ENCODE assay signal across 36 cellular contexts in genomic region chr13:110770678-110771077, GRCh38.
"Had no signal": no experiment of that assay in that cellular context is flagged by ENCODE, and none has a peak within 500 bp of the region (broad histone marks: within the 10 kb centered on the region; RNA-seq: fewer than 3 reads in every experiment).

No MANE protein-coding gene starts in this region.

- H3K4me3 Mint-ChIP-seq: activated B cell treated with CpG ODN at 0.5 μM for 24 hours; activated CD4-positive, alpha-beta memory T cell treated with anti-CD3 and anti-CD28 coated beads, Interleukin-2, amount 10 ng/mL, durations not matched to agents 7 days and 5 days; activated CD8-positive, alpha-beta memory T cell treated with anti-CD3 and anti-CD28 coated beads, Interleukin-2, amount 10 ng/mL, durations not matched to agents 7 days and 5 days; activated naive CD8-positive, alpha-beta T cell treated with anti-CD3 and anti-CD28 coated beads for 36 hours; T-helper 1 cell treated with Interleukin-12 subunit alpha and Interleukin-12 subunit beta and Interleukin-4 antibody, amounts not matched to agents 30 μg/mL and 1 μg/mL, for 36 hours; T-helper 2 cell treated with Interferon-gamma antibody and Interleukin-4, amounts not matched to agents 5 μg/mL and 100 μg/mL, for 36 hours had no signal

- H3K36me3 ChIP-seq: brain microvascular endothelial cell, cardiac muscle cell, Peyer's patch, SJSA1 had no signal

- H3K27ac ChIP-seq: brain microvascular endothelial cell, cardiac muscle cell, Peyer's patch, SJSA1 had no signal

- DNase-seq: activated B cell treated with CpG ODN at 0.5 μM for 24 hours; activated CD4-positive, alpha-beta memory T cell treated with anti-CD3 and anti-CD28 coated beads, Interleukin-2, amount 10 ng/mL, durations not matched to agents 7 days and 5 days; activated CD4-positive, alpha-beta T cell treated with anti-CD3 and anti-CD28 coated beads for 4 hours; activated CD4-positive, alpha-beta T cell treated with anti-CD3 and anti-CD28 coated beads, Interleukin-2, amount 50 U/mL, for 1 hour; activated CD4-positive, CD25-positive, alpha-beta regulatory T cell treated with anti-CD3 and anti-CD28 coated beads, Interleukin-2, amount 50 U/mL, for 72 hours; activated CD8-positive, alpha-beta memory T cell treated with anti-CD3 and anti-CD28 coated beads for 24 hours; activated CD8-positive, alpha-beta memory T cell treated with anti-CD3 and anti-CD28 coated beads, Interleukin-2, amount 10 ng/mL, durations not matched to agents 7 days and 5 days; activated CD8-positive, alpha-beta memory T cell treated with anti-CD3 and anti-CD28 coated beads, Interleukin-2, amount 50 U/mL, for 48 hours; activated effector memory CD4-positive, alpha-beta T cell treated with anti-CD3 and anti-CD28 coated beads, Interleukin-2, amount 50 U/mL, for 16 hours; activated naive CD4-positive, alpha-beta T cell; activated naive CD4-positive, alpha-beta T cell treated with anti-CD3 and anti-CD28 coated beads, Interleukin-2, amount 50 U/mL, for 16 hours; activated T-cell treated with anti-CD3 and anti-CD28 coated beads, Interleukin-2, amount 50 U/mL, for 48 hours; amniotic stem cell; aorta; NCI-H1092 treated with DMSO at 0.1 percent for 48 hours; NCI-H1417; NCI-H146; NCI-H187; NCI-H2029 treated with DMSO at 0.1 percent for 48 hours; NCI-H2107; NCI-H2171; NCI-H510A; NCI-H526; NCI-H748 treated with DMSO at 0.1 percent for 48 hours; NK-92 treated with Interleukin-12 subunit alpha and Interleukin-12 subunit beta, amount 100 ng/mL, for 24 hours; PC-3; Peyer's patch; SHP77 treated with DMSO at 0.1 percent for 48 hours; SK-N-SH had no signal

- H3K27me3 ChIP-seq: brain microvascular endothelial cell, cardiac muscle cell, Peyer's patch had no signal

- H3K9me3 ChIP-seq: Peyer's patch, SK-N-SH had no signal

- H3K27ac Mint-ChIP-seq: activated B cell treated with CpG ODN at 0.5 μM for 24 hours; activated CD4-positive, alpha-beta memory T cell treated with anti-CD3 and anti-CD28 coated beads, Interleukin-2, amount 10 ng/mL, durations not matched to agents 7 days and 5 days; activated CD8-positive, alpha-beta memory T cell treated with anti-CD3 and anti-CD28 coated beads, Interleukin-2, amount 10 ng/mL, durations not matched to agents 7 days and 5 days; activated naive CD8-positive, alpha-beta T cell treated with anti-CD3 and anti-CD28 coated beads for 36 hours; T-helper 1 cell treated with Interleukin-12 subunit alpha and Interleukin-12 subunit beta and Interleukin-4 antibody, amounts not matched to agents 30 μg/mL and 1 μg/mL, for 36 hours; T-helper 2 cell treated with Interferon-gamma antibody and Interleukin-4, amounts not matched to agents 5 μg/mL and 100 μg/mL, for 36 hours had no signal

- ATAC-seq: activated CD8-positive, alpha-beta memory T cell treated with anti-CD3 and anti-CD28 coated beads, Interleukin-2, amount 10 ng/mL, durations not matched to agents 7 days and 5 days; PC-3 had no signal

- FAIRE-seq: TTC549 had no signal

- H3K4me3 ChIP-seq: cardiac muscle cell, Peyer's patch, SJSA1 had no signal

- H3K4me1 ChIP-seq: Peyer's patch, SJSA1 had no signal

- H3K36me3 Mint-ChIP-seq: activated CD8-positive, alpha-beta memory T cell treated with anti-CD3 and anti-CD28 coated beads, Interleukin-2, amount 10 ng/mL, durations not matched to agents 7 days and 5 days; activated naive CD8-positive, alpha-beta T cell treated with anti-CD3 and anti-CD28 coated beads for 36 hours had no signal

- H3K9ac ChIP-seq: SK-N-SH had no signal

- H3K9me2 ChIP-seq: SK-N-SH had no signal

- H3K9me3 Mint-ChIP-seq: activated B cell treated with CpG ODN at 0.5 μM for 24 hours; activated CD4-positive, alpha-beta memory T cell treated with anti-CD3 and anti-CD28 coated beads, Interleukin-2, amount 10 ng/mL, durations not matched to agents 7 days and 5 days; activated naive CD8-positive, alpha-beta T cell treated with anti-CD3 and anti-CD28 coated beads for 36 hours; T-helper 1 cell treated with Interleukin-12 subunit alpha and Interleukin-12 subunit beta and Interleukin-4 antibody, amounts not matched to agents 30 μg/mL and 1 μg/mL, for 36 hours; T-helper 2 cell treated with Interferon-gamma antibody and Interleukin-4, amounts not matched to agents 5 μg/mL and 100 μg/mL, for 36 hours had no signal

- H3K4me2 ChIP-seq: SK-N-SH had no signal
